8 cellular contexts compared by ENCODE assay signal in the genomic region with DNA sequence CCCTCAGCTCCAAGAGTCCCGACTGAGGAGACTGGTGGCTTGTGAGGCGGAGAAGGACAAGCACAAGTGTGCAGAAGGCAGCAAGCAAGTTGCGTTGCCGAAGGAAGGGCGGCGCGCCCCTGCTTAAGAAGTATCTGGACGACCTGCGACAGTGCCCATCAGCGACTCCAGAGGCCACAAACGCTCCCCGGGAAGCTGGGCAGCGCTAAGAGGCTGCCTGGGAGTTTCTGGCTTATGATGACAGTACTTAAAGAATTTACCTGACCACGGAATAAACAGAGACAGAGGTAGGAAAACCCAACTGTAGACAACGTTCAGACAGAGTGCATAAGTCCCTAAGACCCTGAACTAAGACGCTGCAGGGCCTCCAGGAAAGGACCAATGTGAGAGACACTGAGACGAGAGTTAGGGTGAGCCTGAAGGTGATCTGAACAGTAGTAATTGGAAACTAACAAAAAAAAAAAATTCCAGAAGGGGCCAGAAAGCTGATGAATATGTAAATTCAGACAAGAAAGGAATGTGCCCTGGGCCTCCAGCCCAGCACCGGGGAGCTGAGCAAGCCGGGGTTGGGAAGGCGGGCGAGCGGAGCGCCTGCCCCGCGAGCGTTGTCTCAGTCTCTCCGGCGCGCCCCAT. TPM values are rescaled to one million over a fixed set of nuclear protein-coding genes. Genes with fewer than 3 reads are reported as not detected.
DNase-seq lines count a peak whose midpoint lies in the region; ATAC-seq and TF ChIP-seq lines count a peak whose summit lies in the region.

No MANE protein-coding gene starts in this region.

- H3K36me3 ChIP-seq in fibroblast of lung (ENCODE audit: control insufficient read depth, insufficient read depth, low read length), result no peaks in the 10 kb centered on the region
- H3K36me3 ChIP-seq in trophoblast cell (ENCODE audit: control insufficient read depth in 1 of 2, insufficient read depth in 2 of 2, low read length in 2 of 2), result no peaks in the 10 kb centered on the region

- peak overlapping the region; percentile 53 for H3K14ac ChIP-seq in trophoblast cell (ENCODE audit: low read length)

- peak overlapping the region; percentile 68 for H3K27ac ChIP-seq in fibroblast of lung (ENCODE audit: insufficient read depth, low read length)
- no peak overlapping the region for H3K27ac ChIP-seq in trophoblast cell (ENCODE audit: low read depth, low read length)

- no peak overlapping the region for H3K23ac ChIP-seq in trophoblast cell (ENCODE audit: low read length)

- no peak overlapping the region for H2BK120ac ChIP-seq in trophoblast cell (ENCODE audit: insufficient read depth, low read length, poor library complexity)

- H3K4me3 ChIP-seq in GM12864 (ENCODE audit: low read depth, low read length), result peak overlapping the region; percentile 81
- peak overlapping the region; percentile 60 to 88 (median 79) for H3K4me3 ChIP-seq in fibroblast of lung (replicated peaks in 1 of 4; ENCODE audit: control extremely low read depth in 1 of 4, insufficient read depth in 1 of 4, low read depth in 3 of 4, low read length in 4 of 4)
- peak overlapping the region; percentile 87 for H3K4me3 ChIP-seq in trophoblast cell (ENCODE audit: low read depth, low read length)

- peak; percentile 1 for ATAC-seq in HG02588 (IDR thresholded peaks at IDR 0.05; ENCODE audit: unreplicated experiment)

- peak overlapping the region; percentile 85 for H3K9ac ChIP-seq in fibroblast of lung (ENCODE audit: insufficient read depth, low read length)
- peak overlapping the region; percentile 59 for H3K9ac ChIP-seq in trophoblast cell (ENCODE audit: low read length)

- no peak overlapping the region for H4K12ac ChIP-seq in trophoblast cell (ENCODE audit: low read depth, low read length)

- DNase-seq in GM12864 (ENCODE audit: low read depth), result no peak
- peak; percentile 16 for DNase-seq in UCSD-AML1 (lab: John Stamatoyannopoulos, UW; ENCODE audit: unreplicated experiment)
- DNase-seq in fibroblast of lung (ENCODE audit: low read depth in 2 of 2), result peak; percentile 30 to 78
- DNase-seq in trophoblast cell, result peak in 1 of 2 donors; percentile 33
- DNase-seq in cerebellum (ENCODE audit: low spot score), result no peak
- no peak for DNase-seq in stimulated activated CD8-positive, alpha-beta memory T cell treated with anti-CD3 and anti-CD28 coated beads, Interleukin-4, amount 100 ng/mL, for 48 hours
- no peak for DNase-seq in amniotic stem cell (lab: John Stamatoyannopoulos, UW)

- H3K27me3 ChIP-seq in fibroblast of lung (ENCODE audit: control insufficient read depth, insufficient read depth, low read length) (no peaks in the 10 kb centered on the region), trophoblast cell (ENCODE audit: insufficient read depth, low read length) (peaks cover 6% of the 10 kb centered on the region)

- no CpG with 5 or more reads among the region's 29 CpGs for WGBS in trophoblast cell (ENCODE audit: extremely low coverage, insufficient coverage, insufficient read length)

- H3K79me2 ChIP-seq in fibroblast of lung (ENCODE audit: control insufficient read depth, insufficient read depth, low read length) (peaks cover 56% of the 10 kb centered on the region), trophoblast cell (ENCODE audit: control insufficient read depth, insufficient read depth, low read length, poor library complexity) (peaks cover 4% of the 10 kb centered on the region)

- no peak overlapping the region for H3K4ac ChIP-seq in trophoblast cell (ENCODE audit: low read depth, low read length)

- H2BK12ac ChIP-seq in trophoblast cell (ENCODE audit: low read length), result no peak overlapping the region

- H2AFZ ChIP-seq in fibroblast of lung (ENCODE audit: low read length) (no peak overlapping the region), trophoblast cell (ENCODE audit: insufficient read depth, low read length, poor library complexity) (peak overlapping the region; percentile 73)

- peak overlapping the region; percentile 93 for H3K4me2 ChIP-seq in fibroblast of lung (ENCODE audit: extremely low read depth, insufficient read depth, low read length)
- H3K4me2 ChIP-seq in trophoblast cell (ENCODE audit: low read length), result peak overlapping the region; percentile 84

- peak overlapping the region; percentile 72 for H3K18ac ChIP-seq in trophoblast cell (ENCODE audit: low read length)

- peak overlapping the region; percentile 2 for H4K8ac ChIP-seq in trophoblast cell (ENCODE audit: low read depth, low read length)

- H4K91ac ChIP-seq in trophoblast cell (ENCODE audit: low read depth, low read length), result peak overlapping the region; percentile 9

- H2AK5ac ChIP-seq in trophoblast cell (ENCODE audit: low read length), result no peak overlapping the region

- no peak overlapping the region for H2BK5ac ChIP-seq in trophoblast cell (ENCODE audit: low read depth, low read length, poor library complexity)

- H3K79me1 ChIP-seq in trophoblast cell (ENCODE audit: low read length), result peaks cover 11% of the 10 kb centered on the region

- H3K4me1 ChIP-seq in fibroblast of lung (ENCODE audit: control insufficient read depth, extremely low read depth, insufficient read depth, low read length), result peaks cover 10% of the 10 kb centered on the region
- peaks cover 8 to 15% of the 10 kb centered on the region in 2 experiments for H3K4me1 ChIP-seq in trophoblast cell (ENCODE audit: control insufficient read depth in 1 of 2, insufficient read depth in 2 of 2, low read length in 2 of 2)

- H4K20me1 ChIP-seq in fibroblast of lung (ENCODE audit: control insufficient read depth, extremely low read depth, insufficient read depth, low read length), result no peaks in the 10 kb centered on the region

- TF ChIP-seq CTCF in GM12864 (IDR thresholded peaks at IDR 0.05; ENCODE audit: low read depth, low read length, missing control alignments) (no peak), fibroblast of lung (conservative IDR thresholded peaks at IDR 0.05 in 1 of 2, IDR thresholded peaks at IDR 0.05 in 1 of 2; ENCODE audit: low read depth in 1 of 2, low read length in 2 of 2) (no peak)

- H3K9me3 ChIP-seq in fibroblast of lung (ENCODE audit: control insufficient read depth, insufficient read depth, low read depth, low read length) (no peaks in the 10 kb centered on the region), trophoblast cell (ENCODE audit: insufficient read depth, low read depth, low read length) (no peaks in the 10 kb centered on the region)

RNA-seq across cellular contexts. Expression of a gene that starts 1.0 kb away (rescaled TPM):
- 22.6 and 70.2 TPM in 2 replicates for total RNA-seq in fibroblast of lung
- polyA plus RNA-seq in fibroblast of lung, result 22.7 and 38.2 TPM in 2 replicates
- polyA plus RNA-seq in fibroblast of lung (2012), result 14.4 and 25.6 TPM in 2 replicates
- 8.6 and 29.1 TPM in 2 replicates for polyA minus RNA-seq in fibroblast of lung (ENCODE audit: low replicate concordance)
- 6.8 and 8.0 TPM in 2 replicates for polyA plus RNA-seq in trophoblast cell (2013)
- 17.0 TPM for total RNA-seq in cerebellum

Comparison
In these comparisons a context has a peak if more than half of its experiments do, and no peak if none do; other contexts are left out.
1. DNase-seq: peak in UCSD-AML1 (single experiment) and fibroblast of lung (2 of 2); none in GM12864 (single experiment), cerebellum (single experiment), stimulated activated CD8-positive, alpha-beta memory T cell treated with anti-CD3 and anti-CD28 coated beads, Interleukin-4, amount 100 ng/mL, for 48 hours (single experiment) and amniotic stem cell (single experiment).
2. Peak in every context shown above with its lines, with median percentiles within 50 percentile points of each other: H3K4me3 ChIP-seq.